18 cellular contexts compared by ENCODE assay signal in genomic region chr2:131413785-131414184, GRCh38. TPM values are rescaled to one million over a fixed set of nuclear protein-coding genes. Genes with fewer than 3 reads are reported as not detected.
DNase-seq lines count a peak whose midpoint lies in the region; ATAC-seq, FAIRE-seq and TF ChIP-seq lines count a peak whose summit lies in the region.
"Had no signal": no experiment of that assay in that cellular context is flagged by ENCODE, and none has a peak within 500 bp of the region (broad histone marks: within the 10 kb centered on the region; RNA-seq: fewer than 3 reads in every experiment).

No MANE protein-coding gene starts in this region.

- peaks cover 0 to 30% of the 10 kb centered on the region in 2 experiments; a peak in 3 of 5 replicates for H3K27me3 ChIP-seq in HepG2 (ENCODE audit: control insufficient read depth in 1 of 2, insufficient read depth in 2 of 2, low read length in 2 of 2)
- peaks cover 0 to 3% of the 10 kb centered on the region in 2 donors for H3K27me3 ChIP-seq in right lobe of liver
- H3K27me3 ChIP-seq in Loucy (ENCODE audit: insufficient read depth, low read length, poor library complexity, severe bottlenecking) = no peaks in the 10 kb centered on the region
- peaks cover 33% of the 10 kb centered on the region for H3K27me3 ChIP-seq in RWPE2 (ENCODE audit: insufficient read depth, poor library complexity, severe bottlenecking)
- peaks cover 2% of the 10 kb centered on the region for H3K27me3 ChIP-seq in right cardiac atrium (ENCODE audit: control insufficient read depth, insufficient read depth)
- H3K27me3 ChIP-seq: BLaER1 treated with 17β-estradiol and CSF1 and Interleukin-3, amounts not matched to agents 10 nM and 100 nM had no signal

- CTCF ChIA-PET in HepG2 (lab: Yijun Ruan, JAX; ENCODE audit: low intra/inter-chr PET ratio, low total read pairs) = interaction anchor here (1.3 to 1.9 kb wide), 4 partner anchors 79 to 388 kb away, joined by 5 to 10 read pairs (median 8); partner anchors contain the start of gene MZT2A

- TF ChIP-seq EP300 in HepG2 (IDR thresholded peaks at IDR 0.05; ENCODE audit: low read depth in 2 of 2, low read length in 2 of 2) (no peak), HepG2 (CRISPR knock-in tag; IDR thresholded peaks at IDR 0.05; ENCODE audit: borderline replicate concordance) (no peak)

- peak; percentile 94 for ATAC-seq in HepG2
- no peak for ATAC-seq in right lobe of liver
- 0 out of 3 replicates have a peak, but pooled peaks have one; percentile 23 for ATAC-seq in RWPE2 (ENCODE audit: low read depth)
- no peak for ATAC-seq in right cardiac atrium
- ATAC-seq: Right ventricle myocardium inferior had no signal

- H3K9me2 ChIP-seq in Loucy (replicated peaks; ENCODE audit: low read depth, low read length) = no peaks in the 10 kb centered on the region

- POLR2A ChIA-PET in HepG2 (lab: Yijun Ruan, JAX) = no interaction called here

- no peaks in the 10 kb centered on the region for H3K79me2 ChIP-seq in HepG2 (ENCODE audit: insufficient read depth, low read length)
- H3K79me2 ChIP-seq in Loucy (ENCODE audit: insufficient read depth, low read length) = no peaks in the 10 kb centered on the region

- H3K27ac ChIP-seq in HepG2 (ENCODE audit: extremely low read length, insufficient read depth, low read length) (no peak overlapping the region), right lobe of liver (no peak overlapping the region), RWPE2 (ENCODE audit: poor library complexity, severe bottlenecking) (no peak overlapping the region), right cardiac atrium (ENCODE audit: low read length) (no peak overlapping the region)
- H3K27ac ChIP-seq: BLaER1 treated with 17β-estradiol and CSF1 and Interleukin-3, amounts not matched to agents 10 nM and 100 nM; SJCRH30 had no signal

- H3K4me3 ChIP-seq in HepG2 (replicated peaks in 1 of 3; ENCODE audit: insufficient read depth in 1 of 3, low read depth in 2 of 3, low read length in 3 of 3) (no peak overlapping the region), right lobe of liver (no peak overlapping the region), Loucy (ENCODE audit: low read length, poor library complexity, severe bottlenecking) (no peak overlapping the region), RWPE2 (ENCODE audit: severe bottlenecking) (no peak overlapping the region), right cardiac atrium (ENCODE audit: low read length) (no peak overlapping the region)
- H3K4me3 ChIP-seq: BLaER1 treated with 17β-estradiol and CSF1 and Interleukin-3, amounts not matched to agents 10 nM and 100 nM; SJCRH30 had no signal

- 0 out of 2 replicates have a peak, but pooled peaks cover 8% of the 10 kb centered on the region for H3K4me1 ChIP-seq in HepG2 (ENCODE audit: insufficient read depth, low read length)
- no peaks in the 10 kb centered on the region for H3K4me1 ChIP-seq in right lobe of liver
- peaks cover 3% of the 10 kb centered on the region for H3K4me1 ChIP-seq in Loucy (ENCODE audit: insufficient read depth, low read length, poor library complexity, severe bottlenecking)
- no peaks in the 10 kb centered on the region for H3K4me1 ChIP-seq in RWPE2 (ENCODE audit: insufficient read depth, poor library complexity, severe bottlenecking)
- H3K4me1 ChIP-seq in right cardiac atrium (ENCODE audit: control insufficient read depth, insufficient read depth, low read length) = no peaks in the 10 kb centered on the region
- H3K4me1 ChIP-seq: BLaER1 treated with 17β-estradiol and CSF1 and Interleukin-3, amounts not matched to agents 10 nM and 100 nM; SJCRH30 had no signal

- TF ChIP-seq RAD21 in HepG2 (CRISPR knock-in tag; IDR thresholded peaks at IDR 0.05) = no peak

- intact Hi-C loops in HepG2 (cut with micrococcal nuclease; ENCODE audit: unreplicated experiment) (loop anchor here (1.0 to 2.0 kb wide), 4 partner anchors 79 to 260 kb away; partner anchors contain the start of gene MZT2A), right lobe of liver (cut with DNase I) (no loop called here), right cardiac atrium (cut with DNase I) (loop anchor here in 3 of 4 donors (5.0 to 10.0 kb wide), 4 partner anchors 104 to 731 kb away; no protein-coding TSS in a partner anchor)

- H3K4me2 ChIP-seq in HepG2 (ENCODE audit: low read depth, low read length) = no peak overlapping the region
- no peak overlapping the region for H3K4me2 ChIP-seq in Loucy (ENCODE audit: low read depth, low read length, poor library complexity, severe bottlenecking)
- H3K4me2 ChIP-seq: BLaER1 treated with 17β-estradiol and CSF1 and Interleukin-3, amounts not matched to agents 10 nM and 100 nM had no signal

- no peaks in the 10 kb centered on the region for H3F3A ChIP-seq in Loucy (ENCODE audit: low read depth)

- 0% methylated on average over 2 of the region's 2 CpGs for WGBS in HepG2 (ENCODE audit: low lambda C conversion rate)
- WGBS in right lobe of liver (ENCODE audit: insufficient coverage, low coverage, low lambda C conversion rate, missing lambda C conversion rate) = 43% methylated on average over 1 of the region's 2 CpGs
- WGBS in right cardiac atrium = 75% methylated on average over 2 of the region's 2 CpGs

- BruUV-seq in HepG2 (replicated peaks; lab: Mats Ljungman, UMichigan) = no TSS peak

- H2AFZ ChIP-seq in HepG2 (ENCODE audit: low read length) (no peak overlapping the region), Loucy (ENCODE audit: low read length) (peak overlapping the region; percentile 89)

- TF ChIP-seq POLR2A in HepG2 (IDR thresholded peaks at IDR 0.05; ENCODE audit: insufficient read depth in 1 of 2, low read depth in 2 of 2, low read length in 2 of 2) (no peak), right lobe of liver (IDR thresholded peaks at IDR 0.05) (no peak)

- H3K9ac ChIP-seq in HepG2 (ENCODE audit: insufficient read depth, low read depth, low read length) = no peak overlapping the region
- H3K9ac ChIP-seq in Loucy (ENCODE audit: low read depth, low read length, poor library complexity, severe bottlenecking) = no peak overlapping the region
- H3K9ac ChIP-seq: BLaER1 treated with 17β-estradiol and CSF1 and Interleukin-3, amounts not matched to agents 10 nM and 100 nM had no signal

- FAIRE-seq in HepG2 (lab: Jason Lieb, UNC) = no peak

- DNase-seq in HepG2 (ENCODE audit: low spot score) (no peak), right lobe of liver (no peak), RWPE2 (ENCODE audit: low spot score) (no peak), middle frontal gyrus (ENCODE audit: extremely low spot score, low spot score) (no peak), right cardiac atrium (no peak), T-helper 9 cell (no peak)
- DNase-seq: CD4-positive, alpha-beta T cell; GF-D8; NCI-H1092; NCI-H226; NCI-H510A had no signal

- no peaks in the 10 kb centered on the region for H4K20me1 ChIP-seq in HepG2 (ENCODE audit: insufficient read depth, low read length)
- no peaks in the 10 kb centered on the region for H4K20me1 ChIP-seq in Loucy (ENCODE audit: insufficient read depth, low read length, poor library complexity, severe bottlenecking)
- H4K20me1 ChIP-seq: BLaER1 treated with 17β-estradiol and CSF1 and Interleukin-3, amounts not matched to agents 10 nM and 100 nM had no signal

- no peaks in the 10 kb centered on the region for H3K36me3 ChIP-seq in HepG2 (replicated peaks in 1 of 2; ENCODE audit: control insufficient read depth in 1 of 2, insufficient read depth in 2 of 2, low read length in 2 of 2)
- H3K36me3 ChIP-seq in right lobe of liver = no peaks in the 10 kb centered on the region
- H3K36me3 ChIP-seq in Loucy (ENCODE audit: insufficient read depth, low read length) = no peaks in the 10 kb centered on the region
- H3K36me3 ChIP-seq in RWPE2 (ENCODE audit: low read depth) = no peaks in the 10 kb centered on the region
- H3K36me3 ChIP-seq: BLaER1 treated with 17β-estradiol and CSF1 and Interleukin-3, amounts not matched to agents 10 nM and 100 nM; SJCRH30 had no signal

- in situ Hi-C loops in HepG2 (cut with HindIII; ENCODE audit: extremely low pct_ligation_motif_present, low pct_unique_long_range_greater_than_20kb) = loop anchor here (25.0 kb wide), 1 partner anchor 249 kb away; no protein-coding TSS in a partner anchor

- H3K9me3 ChIP-seq in HepG2 (ENCODE audit: low read length) (no peaks in the 10 kb centered on the region), right lobe of liver (no peaks in the 10 kb centered on the region), Loucy (ENCODE audit: insufficient read depth, low read depth, low read length) (no peaks in the 10 kb centered on the region), RWPE2 (ENCODE audit: severe bottlenecking) (no peaks in the 10 kb centered on the region), right cardiac atrium (ENCODE audit: control insufficient read depth, low read length) (no peaks in the 10 kb centered on the region)
- H3K9me3 ChIP-seq: BLaER1 treated with 17β-estradiol and CSF1 and Interleukin-3, amounts not matched to agents 10 nM and 100 nM; SJCRH30 had no signal

- no peak for TF ChIP-seq CTCF in HepG2 (CRISPR knock-in tag; IDR thresholded peaks at IDR 0.05)
- no peak for TF ChIP-seq CTCF in right lobe of liver (IDR thresholded peaks at IDR 0.05)
- no peak for TF ChIP-seq CTCF in Loucy (conservative IDR thresholded peaks at IDR 0.05; ENCODE audit: low read length)
- no peak for TF ChIP-seq CTCF in RWPE2 (IDR thresholded peaks at IDR 0.05; ENCODE audit: poor library complexity, severe bottlenecking)

RNA-seq across cellular contexts. Expression of gene RAB6D, which starts 49.8 kb away (rescaled TPM):
- total RNA-seq in HepG2 (2016; rRNA removed; fragmentation: Illumina TruSeq; extraction: Trizol) (not detected in 2 replicates), right lobe of liver (under 1 TPM in 1 of 6 experiments, not detected in 5; 0.07 TPM), right cardiac atrium (under 1 TPM in 1 of 4 donors, not detected in 3; 0.11 TPM)
- total RNA-seq in HepG2 (2016; cell fraction: cytosol; rRNA removed; fragmentation: Illumina TruSeq; extraction: Trizol; ENCODE audit: low read depth) = not detected in 2 replicates
- not detected in 2 replicates for total RNA-seq in HepG2 (2016; cell fraction: insoluble cytoplasmic fraction; rRNA removed; fragmentation: Illumina TruSeq; extraction: Trizol)
- total RNA-seq in HepG2 (2016; cell fraction: membrane; rRNA removed; fragmentation: Illumina TruSeq; extraction: Trizol) = not detected in 2 replicates
- not detected in 2 replicates for total RNA-seq in HepG2 (2016; cell fraction: nucleus; rRNA removed; fragmentation: Illumina TruSeq; extraction: Trizol)
- polyA plus RNA-seq in HepG2 (2011; rRNA removed) (0.01 and 0.03 TPM in 2 replicates), right cardiac atrium (0.02 TPM)
- polyA plus RNA-seq in HepG2 (2011; cell fraction: cytosol; rRNA removed) = 0.01 and 0.04 TPM in 2 replicates
- not detected in 2 replicates for polyA plus RNA-seq in HepG2 (2011; cell fraction: nucleus; rRNA removed)
- polyA plus RNA-seq in HepG2 (2012) = 0.16 TPM in 1 of 2 replicates, not detected in the other
- polyA plus RNA-seq in HepG2 (2016; cell fraction: cytosol; fragmentation: Illumina TruSeq; extraction: Trizol; ENCODE audit: low read depth) = not detected in 2 replicates
- polyA plus RNA-seq in HepG2 (2016; cell fraction: insoluble cytoplasmic fraction; fragmentation: Illumina TruSeq; extraction: Trizol; ENCODE audit: low read depth) = not detected in 2 replicates
- polyA plus RNA-seq in HepG2 (2016; cell fraction: membrane; fragmentation: Illumina TruSeq; extraction: Trizol; ENCODE audit: low read depth) = not detected in 2 replicates
- not detected in 2 replicates for polyA plus RNA-seq in HepG2 (2016; cell fraction: nucleus; fragmentation: Illumina TruSeq; extraction: Trizol; ENCODE audit: insufficient read depth, low read depth)
- not detected in 2 replicates for polyA minus RNA-seq in HepG2 (2011; rRNA and poly(A)+ RNA removed; ENCODE audit: low replicate concordance)
- polyA minus RNA-seq in HepG2 (2011; cell fraction: cytosol; rRNA and poly(A)+ RNA removed) = not detected in 2 replicates
- not detected in 2 replicates for polyA minus RNA-seq in HepG2 (2011; cell fraction: nucleus; rRNA and poly(A)+ RNA removed)
- total RNA-seq: A172; CD4-positive, alpha-beta T cell; HT1080; Right ventricle myocardium inferior; SJCRH30; T-cell had no signal

Comparison
In these comparisons a context has a peak if more than half of its experiments do, and no peak if none do; other contexts are left out.
1. ATAC-seq: peak in HepG2 (single experiment) and RWPE2 (single experiment); none in right lobe of liver (0 of 4) and right cardiac atrium (0 of 2).
2. intact Hi-C loops: an anchor here in HepG2 (1.0 to 2.0 kb wide) and right cardiac atrium (5.0 to 10.0 kb wide); none called in right lobe of liver.